9 cellular contexts compared by ENCODE assay signal in genomic region chr3:124034016-124034808, GRCh38. TPM values are rescaled to one million over a fixed set of nuclear protein-coding genes. Genes with fewer than 3 reads are reported as not detected.
A peak's percentile ranks its signal among the peaks of the same experiment; 100 is the strongest.
DNase-seq lines count a peak whose midpoint lies in the region; ATAC-seq and TF ChIP-seq lines count a peak whose summit lies in the region.
"Had no signal": no experiment of that assay in that cellular context is flagged by ENCODE, and none has a peak within 500 bp of the region (broad histone marks: within the 10 kb centered on the region; RNA-seq: fewer than 3 reads in every experiment).

No MANE protein-coding gene starts in this region.

- peak; percentile 19 for DNase-seq in NCI-H1092 treated with DMSO at 0.1 percent for 48 hours (lab: John Stamatoyannopoulos, UW)
- DNase-seq in NCI-H1092 (lab: John Stamatoyannopoulos, UW) = no peak
- peak; percentile 18 for DNase-seq in activated B cell treated with CpG ODN at 0.5 μM for 24 hours
- DNase-seq in fibroblast of pulmonary artery (ENCODE audit: low read depth) = peak; percentile 3
- DNase-seq in neural crest cell (ENCODE audit: low read depth, low spot score) = peak; percentile 15
- DNase-seq in SIG-M5 treated with dmso at 0.1 percent for 504 hours (lab: John Stamatoyannopoulos, UW; ENCODE audit: unreplicated experiment) = no peak

- H3K27ac Mint-ChIP-seq in activated B cell treated with CpG ODN at 0.5 μM for 24 hours = no peak overlapping the region
- peak overlapping the region; percentile 69 for H3K27ac Mint-ChIP-seq in neural crest cell (ENCODE audit: unreplicated experiment)

- ATAC-seq in activated B cell treated with CpG ODN at 0.5 μM for 24 hours (ENCODE audit: low read depth) = no peak
- no peak for ATAC-seq in GM18502 (IDR thresholded peaks at IDR 0.05; ENCODE audit: poor library complexity, unreplicated experiment)
- ATAC-seq in HG02973 (IDR thresholded peaks at IDR 0.05; ENCODE audit: unreplicated experiment) = no peak

- peak overlapping the region; percentile 62 for H3K4me3 ChIP-seq in fibroblast of pulmonary artery (replicated peaks; ENCODE audit: low read depth, low read length)

- peaks cover 4% of the 10 kb centered on the region for H3K9me3 Mint-ChIP-seq in activated B cell treated with CpG ODN at 0.5 μM for 24 hours
- H3K9me3 Mint-ChIP-seq in neural crest cell = no peaks in the 10 kb centered on the region

- H3K4me1 Mint-ChIP-seq in activated B cell treated with CpG ODN at 0.5 μM for 24 hours (peaks cover 19% of the 10 kb centered on the region), neural crest cell (peaks cover 27% of the 10 kb centered on the region)

- TF ChIP-seq CTCF in activated B cell treated with CpG ODN at 0.5 μM for 24 hours (IDR thresholded peaks at IDR 0.05) = no peak
- TF ChIP-seq CTCF in fibroblast of pulmonary artery (IDR thresholded peaks at IDR 0.05; ENCODE audit: low read length, missing control alignments) = no peak
- no peak for TF ChIP-seq CTCF in neural crest cell (conservative IDR thresholded peaks at IDR 0.05)

- peaks cover 38% of the 10 kb centered on the region for H3K27me3 Mint-ChIP-seq in activated B cell treated with CpG ODN at 0.5 μM for 24 hours
- peaks cover 11% of the 10 kb centered on the region for H3K27me3 Mint-ChIP-seq in neural crest cell (ENCODE audit: low read depth)

- intact Hi-C loops in activated B cell treated with CpG ODN at 0.5 μM for 24 hours (cut with micrococcal nuclease) = no loop called here

- CTCF ChIA-PET in activated B cell treated with CpG ODN at 0.5 μM for 24 hours (lab: Charles Lee) = interaction anchor here (1.3 kb wide), 1 partner anchor 27 kb away, joined by 3 read pairs; no protein-coding TSS in a partner anchor

- POLR2A ChIA-PET in activated B cell treated with CpG ODN at 0.5 μM for 24 hours (lab: Charles Lee) = no interaction called here

- no peaks in the 10 kb centered on the region for H3K36me3 Mint-ChIP-seq in activated B cell treated with CpG ODN at 0.5 μM for 24 hours (ENCODE audit: low read depth)
- no peaks in the 10 kb centered on the region for H3K36me3 Mint-ChIP-seq in neural crest cell (ENCODE audit: low read depth)

- H3K4me3 Mint-ChIP-seq in activated B cell treated with CpG ODN at 0.5 μM for 24 hours = peak overlapping the region; percentile 63
- peak overlapping the region; percentile 94 for H3K4me3 Mint-ChIP-seq in neural crest cell

RNA-seq across cellular contexts. Expression of gene KALRN, which starts 1.0 kb away (rescaled TPM):
- total RNA-seq in activated B cell treated with CpG ODN at 0.5 μM for 24 hours = 0.69 TPM in 1 of 2 replicates, not detected in the other
- 40.5 and 45.4 TPM in 2 replicates for total RNA-seq in neural crest cell

RNA-seq across cellular contexts. Expression of gene ROPN1, which starts 42.3 kb away (rescaled TPM):
- not detected in 2 replicates for total RNA-seq in activated B cell treated with CpG ODN at 0.5 μM for 24 hours
- total RNA-seq in neural crest cell = not detected in 2 replicates
- total RNA-seq: T-helper 2 cell treated with Interferon-gamma antibody and Interleukin-4, amounts not matched to agents 100 ng/mL and 5 ng/mL, for 36 hours had no signal

Comparison
In these comparisons a context has a peak if more than half of its experiments do, and no peak if none do; other contexts are left out.
1. DNase-seq: peak in NCI-H1092 treated with DMSO at 0.1 percent for 48 hours (single experiment), activated B cell treated with CpG ODN at 0.5 μM for 24 hours (single experiment), fibroblast of pulmonary artery (single experiment) and neural crest cell (single experiment); none in NCI-H1092 (single experiment) and SIG-M5 treated with dmso at 0.1 percent for 504 hours (single experiment).
2. RNA of gene KALRN, which starts 1.0 kb away (total RNA-seq): 40.5 to 45.4 TPM in neural crest cell; 0.69 TPM in activated B cell treated with CpG ODN at 0.5 μM for 24 hours; every median in the first group is over 10 times any median in the second.